In the genomic region with DNA sequence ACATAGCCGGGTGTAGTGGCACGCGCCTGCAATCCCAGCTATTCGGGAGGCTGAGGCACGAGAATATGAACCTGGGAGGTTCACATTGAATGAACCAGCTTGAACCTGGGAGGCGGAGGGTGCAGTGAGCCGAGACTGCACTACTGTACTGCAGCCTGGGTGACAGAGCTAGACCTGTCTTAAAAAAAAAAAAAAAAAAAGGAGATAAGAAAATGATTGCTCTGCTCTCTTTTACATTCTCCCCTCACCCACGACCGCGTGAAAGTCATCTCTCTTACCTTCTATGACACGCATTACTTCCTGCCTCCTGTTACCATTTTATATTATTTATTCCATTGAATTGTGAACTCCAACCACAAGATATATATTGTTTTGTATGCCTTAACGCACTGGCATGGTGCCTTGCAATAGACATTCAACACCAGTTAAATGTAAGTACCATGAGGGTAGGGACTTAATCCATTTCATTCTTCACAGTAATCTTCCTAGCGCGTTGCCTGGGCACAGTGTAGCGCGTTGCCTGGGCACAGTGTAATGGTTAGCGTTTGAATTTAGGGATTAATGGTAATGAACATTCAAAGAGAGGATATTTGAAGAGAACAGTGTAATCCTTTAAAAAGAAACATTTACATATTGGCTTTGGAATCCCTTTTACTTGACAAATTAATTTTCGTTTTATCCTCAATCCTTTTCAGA, we compare ENCODE assay signal across 8 cellular contexts. TPM values are rescaled to one million over a fixed set of nuclear protein-coding genes. Genes with fewer than 3 reads are reported as not detected.
DNase-seq lines count a peak whose midpoint lies in the region; ATAC-seq and TF ChIP-seq lines count a peak whose summit lies in the region.

No MANE protein-coding gene starts in this region.

- H3K4me1 Mint-ChIP-seq in brain = peaks cover 66% of the 10 kb centered on the region
- H3K4me1 Mint-ChIP-seq in natural killer cell treated with Interleukin-12 subunit alpha and Interleukin-12 subunit beta and Interleukin-15 and Interleukin-18, amount 100 ng/mL, for 72 hours (ENCODE audit: low read depth in 2 of 2) = peaks cover 40 to 57% of the 10 kb centered on the region in 2 donors

- H3K4me3 Mint-ChIP-seq in brain = peak overlapping the region; percentile 86 to 92 (median 88)
- H3K4me3 Mint-ChIP-seq in natural killer cell treated with Interleukin-12 subunit alpha and Interleukin-12 subunit beta and Interleukin-15 and Interleukin-18, amount 100 ng/mL, for 72 hours = peak overlapping the region; percentile 99

- no peaks in the 10 kb centered on the region for H3K27me3 ChIP-seq in A673 (replicated peaks; ENCODE audit: insufficient read depth, low read depth, low read length, poor library complexity)

- H3K27ac ChIP-seq in A673 (ENCODE audit: low read depth, low read length, poor library complexity, severe bottlenecking) = no peak overlapping the region

- POLR2A ChIA-PET in A673 (lab: Charles Lee; ENCODE audit: low non-redundant PET) = no interaction called here

- intact Hi-C loops in A673 (cut with micrococcal nuclease; ENCODE audit: unreplicated experiment) = loop anchor here (5.0 kb wide), 3 partner anchors 64 to 256 kb away; no protein-coding TSS in a partner anchor

- H3K36me3 Mint-ChIP-seq in brain = peaks cover 41% of the 10 kb centered on the region
- H3K36me3 Mint-ChIP-seq in natural killer cell treated with Interleukin-12 subunit alpha and Interleukin-12 subunit beta and Interleukin-15 and Interleukin-18, amount 100 ng/mL, for 72 hours = peaks cover 35% of the 10 kb centered on the region

- ATAC-seq in natural killer cell treated with Interleukin-12 subunit alpha and Interleukin-12 subunit beta and Interleukin-15 and Interleukin-18, amount 100 ng/mL, for 72 hours = no peak
- no peak for ATAC-seq in GM21529 (IDR thresholded peaks at IDR 0.05; ENCODE audit: unreplicated experiment)

- peaks cover 9% of the 10 kb centered on the region for H3K27me3 Mint-ChIP-seq in brain
- H3K27me3 Mint-ChIP-seq in natural killer cell treated with Interleukin-12 subunit alpha and Interleukin-12 subunit beta and Interleukin-15 and Interleukin-18, amount 100 ng/mL, for 72 hours = no peaks in the 10 kb centered on the region

- CTCF ChIA-PET in A673 (lab: Charles Lee) = no interaction called here

- no peaks in the 10 kb centered on the region for H3K9me3 ChIP-seq in A673 (ENCODE audit: low read depth, low read length, poor library complexity, severe bottlenecking)

- no peaks in the 10 kb centered on the region for H3K36me3 ChIP-seq in A673 (ENCODE audit: insufficient read depth, low read length, poor library complexity, severe bottlenecking)

- no peak for DNase-seq in A673 (ENCODE audit: low spot score)
- peak; percentile 68 for DNase-seq in OCI-M1 (lab: John Stamatoyannopoulos, UW)
- DNase-seq in natural killer cell treated with Interleukin-12 subunit alpha and Interleukin-12 subunit beta and Interleukin-15 and Interleukin-18, amount 100 ng/mL, for 72 hours (ENCODE audit: low spot score) = no peak
- no peak for DNase-seq in middle frontal gyrus (ENCODE audit: extremely low spot score, low spot score)
- DNase-seq in D341Med (ENCODE audit: low spot score) = no peak
- DNase-seq in H4 (ENCODE audit: low spot score) = no peak

- peak overlapping the region in 4 of 5 experiments; percentile 50 to 97 (median 92) for H3K27ac Mint-ChIP-seq in brain
- H3K27ac Mint-ChIP-seq in natural killer cell treated with Interleukin-12 subunit alpha and Interleukin-12 subunit beta and Interleukin-15 and Interleukin-18, amount 100 ng/mL, for 72 hours = peak overlapping the region; percentile 99

- BruUV-seq in A673 (replicated peaks; lab: Mats Ljungman, UMichigan) = no TSS peak

- TF ChIP-seq CTCF in A673 (conservative IDR thresholded peaks at IDR 0.05; ENCODE audit: low read depth, low read length) (no peak), brain (conservative IDR thresholded peaks at IDR 0.05) (no peak)

- H3K9me3 Mint-ChIP-seq in brain = no peaks in the 10 kb centered on the region
- H3K9me3 Mint-ChIP-seq in natural killer cell treated with Interleukin-12 subunit alpha and Interleukin-12 subunit beta and Interleukin-15 and Interleukin-18, amount 100 ng/mL, for 72 hours = no peaks in the 10 kb centered on the region

- peaks cover 23% of the 10 kb centered on the region for H3K4me1 ChIP-seq in A673 (ENCODE audit: insufficient read depth, low read length, poor library complexity, severe bottlenecking)

- peak overlapping the region; percentile 91 for H3K4me3 ChIP-seq in A673 (ENCODE audit: low read depth, low read length, poor library complexity, severe bottlenecking)

RNA-seq across cellular contexts. Expression of a gene that starts 2.7 kb away (rescaled TPM):
- total RNA-seq in A673 (2021) = 134 and 148 TPM in 2 replicates
- 124 TPM for polyA plus RNA-seq in brain (ENCODE audit: insufficient read depth, low read depth, low replicate concordance)
- 100 to 1,000 TPM; 328 to 448 TPM for total RNA-seq in natural killer cell treated with Interleukin-12 subunit alpha and Interleukin-12 subunit beta and Interleukin-15 and Interleukin-18, amount 100 ng/mL, for 72 hours
- 122 and 159 TPM in 2 replicates for total RNA-seq in H4 (2014; rRNA removed; shearing (Covaris generic))
